ENCODE assay signal across 8 cellular contexts in the genomic region with DNA sequence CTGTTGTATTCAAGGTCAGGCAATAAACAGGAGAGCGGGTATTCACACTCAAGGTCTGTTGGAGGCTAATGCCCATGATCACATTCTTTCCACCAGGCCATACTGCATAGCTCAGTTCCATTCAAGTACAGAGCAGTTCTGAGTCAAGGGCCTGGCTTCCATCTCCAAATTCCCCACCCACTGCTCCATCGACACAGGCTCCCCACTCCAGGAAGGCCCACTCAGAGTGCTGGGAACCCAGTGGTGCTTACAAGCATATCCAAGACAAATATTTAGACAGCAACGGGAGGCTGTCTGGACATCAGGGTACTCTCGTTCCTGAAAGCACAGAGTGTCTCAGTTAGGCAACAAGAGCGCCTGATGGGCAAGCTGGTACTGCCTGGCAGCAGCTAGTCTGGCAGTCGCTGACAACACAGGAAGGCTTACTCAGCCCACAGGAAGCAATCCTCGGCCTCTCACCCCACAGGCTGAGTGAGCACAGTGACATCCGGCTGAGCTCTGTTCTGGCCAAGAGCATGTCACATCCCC. TPM values are rescaled to one million over a fixed set of nuclear protein-coding genes. Genes with fewer than 3 reads are reported as not detected.
A peak's percentile ranks its signal among the peaks of the same experiment; 100 is the strongest.
DNase-seq lines count a peak whose midpoint lies in the region; ATAC-seq and TF ChIP-seq lines count a peak whose summit lies in the region.

No MANE protein-coding gene starts in this region.

- H3K9me3 ChIP-seq in right lobe of liver, result no peaks in the 10 kb centered on the region

- intact Hi-C loops in right lobe of liver (cut with DNase I), result no loop called here

- peak; percentile 24 for TF ChIP-seq POLR2A in right lobe of liver (IDR thresholded peaks at IDR 0.05)

- peak; percentile 97 to 98 (median 97) for ATAC-seq in right lobe of liver

- peak; percentile 90 for DNase-seq in ELR (ENCODE audit: low read depth)
- DNase-seq in LNCaP clone FGC (ENCODE audit: low read depth), result peak; percentile 71
- peak; percentile 70 to 75 for DNase-seq in activated CD4-positive, alpha-beta T cell treated with anti-CD3 and anti-CD28 coated beads for 4 hours
- peak; percentile 33 for DNase-seq in cerebellum (ENCODE audit: low spot score)
- peak; percentile 77 to 80 (median 79) for DNase-seq in right lobe of liver
- peak; percentile 55 to 72 for DNase-seq in stimulated activated CD4-positive, alpha-beta T cell treated with anti-CD3 and anti-CD28 coated beads, Interleukin-4, amount 100 ng/mL, for 48 hours (ENCODE audit: low read depth in 2 of 2)
- no peak for DNase-seq in RPMI8226
- no peak for DNase-seq in NCI-H2227 treated with DMSO at 0.1 percent for 48 hours (lab: John Stamatoyannopoulos, UW)

- H3K4me1 ChIP-seq in right lobe of liver, result peaks cover 0 to 22% (median 11%) of the 10 kb centered on the region in 4 donors

- H3K36me3 ChIP-seq in right lobe of liver, result peaks cover 0 to 62% (median 8%) of the 10 kb centered on the region in 4 donors

- TF ChIP-seq CTCF in LNCaP clone FGC (IDR thresholded peaks at IDR 0.05; ENCODE audit: control insufficient read depth, extremely low read depth, insufficient read depth) (no peak), right lobe of liver (IDR thresholded peaks at IDR 0.05) (peak in 1 of 4 donors; percentile 24)

- H3K27ac ChIP-seq in right lobe of liver, result peak overlapping the region; percentile 5 to 49 (median 34)

- H3K4me3 ChIP-seq in LNCaP clone FGC (ENCODE audit: low read depth, low read length) (no peak overlapping the region), right lobe of liver (no peak overlapping the region)

- 15% methylated on average over 8 of the region's 8 CpGs for WGBS in right lobe of liver (ENCODE audit: insufficient coverage, low coverage, low lambda C conversion rate, missing lambda C conversion rate)

- no peaks in the 10 kb centered on the region for H3K27me3 ChIP-seq in right lobe of liver

RNA-seq across cellular contexts. Expression of gene RFFL, which starts 40.9 kb away (rescaled TPM):
- total RNA-seq in cerebellum (6.7 TPM), right lobe of liver (10 to 100 TPM; 29.0 to 39.0 (median 34.1) TPM)

RNA-seq across cellular contexts. Expression of gene LIG3, which starts 42.3 kb away (rescaled TPM):
- 50.4 TPM for total RNA-seq in cerebellum
- total RNA-seq in right lobe of liver, result 10 to 100 TPM; 10.6 to 17.0 (median 12.2) TPM

Comparison
In these comparisons a context has a peak if more than half of its experiments do, and no peak if none do; other contexts are left out.
1. DNase-seq: peak in ELR (single experiment), LNCaP clone FGC (single experiment), activated CD4-positive, alpha-beta T cell treated with anti-CD3 and anti-CD28 coated beads for 4 hours (2 of 2), cerebellum (single experiment), right lobe of liver (3 of 3) and stimulated activated CD4-positive, alpha-beta T cell treated with anti-CD3 and anti-CD28 coated beads, Interleukin-4, amount 100 ng/mL, for 48 hours (2 of 2); none in RPMI8226 (single experiment) and NCI-H2227 treated with DMSO at 0.1 percent for 48 hours (single experiment).